8 cellular contexts compared by ENCODE assay signal in genomic region chr6:46848684-46849360, GRCh38. TPM values are rescaled to one million over a fixed set of nuclear protein-coding genes. Genes with fewer than 3 reads are reported as not detected.
DNase-seq lines count a peak whose midpoint lies in the region; ATAC-seq and TF ChIP-seq lines count a peak whose summit lies in the region.

No MANE protein-coding gene starts in this region.

- POLR2A ChIA-PET in AG04449 (lab: Yijun Ruan, JAX), result no interaction called here

- DNase-seq in AG04449 (ENCODE audit: low read depth, low spot score) (no peak), NCI-H510A (lab: John Stamatoyannopoulos, UW) (peak; percentile 74), dorsolateral prefrontal cortex (peak; percentile 64 to 92 (median 80)), right lobe of liver (peak; percentile 86 to 91 (median 87))
- DNase-seq in activated CD4-positive, alpha-beta T cell treated with anti-CD3 and anti-CD28 coated beads, Interleukin-2, amount 50 U/mL, for 24 hours (ENCODE audit: low read depth in 1 of 2, low spot score in 1 of 2), result peak; percentile 37 to 48
- peak; percentile 48 to 64 for DNase-seq in stimulated activated CD4-positive, alpha-beta T cell treated with anti-CD3 and anti-CD28 coated beads, Interleukin-4, amount 100 ng/mL, for 48 hours (ENCODE audit: low read depth in 2 of 2)

- no peaks in the 10 kb centered on the region for H3K27me3 ChIP-seq in dorsolateral prefrontal cortex
- no peaks in the 10 kb centered on the region for H3K27me3 ChIP-seq in right lobe of liver

- CTCF ChIA-PET in AG04449 (lab: Yijun Ruan, JAX), result interaction anchor here (0.6 to 3.1 kb wide), 20 partner anchors 9 to 463 kb away, joined by 3 to 56 read pairs (median 4); partner anchors contain the start of gene ADGRF1

- H3K4me3 ChIP-seq in AG04449 (ENCODE audit: low read depth, low read length) (no peak overlapping the region), dorsolateral prefrontal cortex (peak overlapping the region in 39 of 59 donors; percentile 8 to 49 (median 28)), right lobe of liver (no peak overlapping the region)

- H3K9me3 ChIP-seq in right lobe of liver, result no peaks in the 10 kb centered on the region

- peak; percentile 98 for TF ChIP-seq CTCF in AG04449 (IDR thresholded peaks at IDR 0.05; ENCODE audit: insufficient read depth, low read length, missing control alignments)
- TF ChIP-seq CTCF in dorsolateral prefrontal cortex (IDR thresholded peaks at IDR 0.05 in 54 of 56, conservative IDR thresholded peaks at IDR 0.05 in 2 of 56; ENCODE audit: low read depth in 1 of 56, partially characterized antibody in 56 of 56), result peak; percentile 84 to 99 (median 97)
- peak; percentile 93 to 98 (median 97) for TF ChIP-seq CTCF in right lobe of liver (IDR thresholded peaks at IDR 0.05)

- peak; percentile 76 for ATAC-seq in GM18858 (IDR thresholded peaks at IDR 0.05; ENCODE audit: unreplicated experiment)
- ATAC-seq in HG03135 (IDR thresholded peaks at IDR 0.05; ENCODE audit: unreplicated experiment), result peak; percentile 79
- ATAC-seq in right lobe of liver, result peak; percentile 100

- H3K4me1 ChIP-seq in right lobe of liver, result no peaks in the 10 kb centered on the region

- 13% methylated on average over 14 of the region's 25 CpGs for WGBS in right lobe of liver (ENCODE audit: insufficient coverage, low coverage, low lambda C conversion rate, missing lambda C conversion rate)

- intact Hi-C loops in dorsolateral prefrontal cortex (cut with DNase I) (loop anchor here (2.0 to 5.0 kb wide), 3 partner anchors 143 to 460 kb away; partner anchors contain the start of gene TNFRSF21 (in 1 of the 2)), right lobe of liver (cut with DNase I) (no loop called here)

- TF ChIP-seq POLR2A in right lobe of liver (IDR thresholded peaks at IDR 0.05), result no peak

- H3K36me3 ChIP-seq in right lobe of liver, result no peaks in the 10 kb centered on the region

- H3K27ac ChIP-seq in dorsolateral prefrontal cortex, result peak overlapping the region in 1 of 59 donors; percentile 53
- no peak overlapping the region for H3K27ac ChIP-seq in right lobe of liver

RNA-seq across cellular contexts. Expression of gene MEP1A, which starts 55.6 kb away (rescaled TPM):
- total RNA-seq in dorsolateral prefrontal cortex (under 1 TPM in 47 of 120 experiments, not detected in 73; 0.13 to 0.80 (median 0.25) TPM), right lobe of liver (under 1 TPM in 2 of 6 experiments, not detected in 4; 0.07 to 0.18 TPM)

Comparison
In these comparisons a context has a peak if more than half of its experiments do, and no peak if none do; other contexts are left out.
1. H3K4me3 ChIP-seq: peak in dorsolateral prefrontal cortex (39 of 59); none in AG04449 (single experiment) and right lobe of liver (0 of 3).
2. intact Hi-C loops: an anchor here in dorsolateral prefrontal cortex (2.0 to 5.0 kb wide); none called in right lobe of liver.
3. Peak in every context shown above with its lines, with median percentiles within 50 percentile points of each other: CTCF ChIP-seq and ATAC-seq.